1 cellular context compared by ENCODE assay signal in genomic region chr19:6460099-6460884, GRCh38.
TF ChIP-seq lines count a peak whose summit lies in the region.

No MANE protein-coding gene starts in this region.

TF ChIP-seq in HepG2, 621 proteins besides CTCF, POLR2A, EP300 and RAD21 (continued from another document and continues in another):
- TF ChIP-seq ZNF276 (CRISPR knock-in tag; IDR thresholded peaks at IDR 0.05; ENCODE audit: low read depth) (no peak), DR1 (CRISPR knock-in tag; IDR thresholded peaks at IDR 0.05) (no peak), ZNF234 (CRISPR knock-in tag; conservative IDR thresholded peaks at IDR 0.05) (no peak), ZNF24 (IDR thresholded peaks at IDR 0.05) (no peak), ATF7 (IDR thresholded peaks at IDR 0.05) (no peak), ATF7 (CRISPR knock-in tag; IDR thresholded peaks at IDR 0.05) (0 out of 2 replicates have a peak, but pooled peaks have one; percentile 31), ZNF30 (CRISPR knock-in tag; IDR thresholded peaks at IDR 0.05) (no peak), ZNF17 (CRISPR knock-in tag; IDR thresholded peaks at IDR 0.05) (no peak), SRY (CRISPR knock-in tag; IDR thresholded peaks at IDR 0.05) (no peak), MED1 (CRISPR knock-in tag; IDR thresholded peaks at IDR 0.05) (peak; percentile 47; the same call in 1 of the 2 replicates), ZNF746 (CRISPR knock-in tag; IDR thresholded peaks at IDR 0.05) (no peak), ISX (CRISPR knock-in tag; conservative IDR thresholded peaks at IDR 0.05) (no peak), ZNF10 (CRISPR knock-in tag; IDR thresholded peaks at IDR 0.05; ENCODE audit: borderline replicate concordance, low read depth) (no peak), NFIC (IDR thresholded peaks at IDR 0.05; ENCODE audit: low read length) (no peak), ZNF589 (CRISPR knock-in tag; conservative IDR thresholded peaks at IDR 0.05) (no peak; the same call in 1 of the 2 replicates), ZNF572 (CRISPR knock-in tag; IDR thresholded peaks at IDR 0.05) (0 out of 2 replicates have a peak, but pooled peaks have one; percentile 31), MAX (IDR thresholded peaks at IDR 0.05) (0 out of 2 replicates have a peak, but pooled peaks have one; percentile 42), ZNF550 (CRISPR knock-in tag; IDR thresholded peaks at IDR 0.05; ENCODE audit: borderline replicate concordance) (no peak), FLYWCH1 (CRISPR knock-in tag; IDR thresholded peaks at IDR 0.05) (no peak), CSRNP2 (CRISPR knock-in tag; conservative IDR thresholded peaks at IDR 0.05; ENCODE audit: low read depth) (no peak), ATF1 (CRISPR knock-in tag; IDR thresholded peaks at IDR 0.05) (no peak), NFYC (CRISPR knock-in tag; IDR thresholded peaks at IDR 0.05) (peak; percentile 86), HHEX (CRISPR knock-in tag; IDR thresholded peaks at IDR 0.05) (no peak), CBFB (CRISPR knock-in tag; IDR thresholded peaks at IDR 0.05) (0 out of 2 replicates have a peak, but pooled peaks have one; percentile 17), ZNF879 (CRISPR knock-in tag; IDR thresholded peaks at IDR 0.05) (no peak), MNT (IDR thresholded peaks at IDR 0.05) (no peak), HOXA7 (CRISPR knock-in tag; IDR thresholded peaks at IDR 0.05) (no peak), RARG (CRISPR knock-in tag; IDR thresholded peaks at IDR 0.05; ENCODE audit: low read depth) (no peak), FOXJ3 (CRISPR knock-in tag; IDR thresholded peaks at IDR 0.05; ENCODE audit: borderline replicate concordance) (no peak), ZNF776 (CRISPR knock-in tag; IDR thresholded peaks at IDR 0.05) (no peak), THYN1 (CRISPR knock-in tag; IDR thresholded peaks at IDR 0.05; ENCODE audit: borderline replicate concordance, low read depth) (no peak), PHF5A (CRISPR knock-in tag; IDR thresholded peaks at IDR 0.05; ENCODE audit: low read depth, unreplicated experiment) (no peak), JUN (CRISPR knock-in tag; IDR thresholded peaks at IDR 0.05) (0 out of 2 replicates have a peak, but pooled peaks have one; percentile 34), ZNF652 (CRISPR knock-in tag; IDR thresholded peaks at IDR 0.05; ENCODE audit: borderline replicate concordance, low read depth) (no peak), HNRNPLL (IDR thresholded peaks at IDR 0.05; ENCODE audit: low read depth, low read length, poor library complexity, severe bottlenecking) (peak; percentile 68), YEATS2 (CRISPR knock-in tag; IDR thresholded peaks at IDR 0.05; ENCODE audit: borderline replicate concordance) (peak; percentile 68; the same call in 1 of the 2 replicates), PRPF4 (IDR thresholded peaks at IDR 0.05; ENCODE audit: low read depth, low read length, poor library complexity, severe bottlenecking) (no peak)
- TF ChIP-seq, protein P1, sequence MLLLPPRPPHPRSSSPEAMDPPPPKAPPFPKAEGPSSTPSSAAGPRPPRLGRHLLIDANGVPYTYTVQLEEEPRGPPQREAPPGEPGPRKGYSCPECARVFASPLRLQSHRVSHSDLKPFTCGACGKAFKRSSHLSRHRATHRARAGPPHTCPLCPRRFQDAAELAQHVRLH (CRISPR knock-in tag; IDR thresholded peaks at IDR 0.05; ENCODE audit: borderline replicate concordance, low read depth) = peak; percentile 58; the same call in 1 of the 2 replicates
- TF ChIP-seq, protein P2, sequence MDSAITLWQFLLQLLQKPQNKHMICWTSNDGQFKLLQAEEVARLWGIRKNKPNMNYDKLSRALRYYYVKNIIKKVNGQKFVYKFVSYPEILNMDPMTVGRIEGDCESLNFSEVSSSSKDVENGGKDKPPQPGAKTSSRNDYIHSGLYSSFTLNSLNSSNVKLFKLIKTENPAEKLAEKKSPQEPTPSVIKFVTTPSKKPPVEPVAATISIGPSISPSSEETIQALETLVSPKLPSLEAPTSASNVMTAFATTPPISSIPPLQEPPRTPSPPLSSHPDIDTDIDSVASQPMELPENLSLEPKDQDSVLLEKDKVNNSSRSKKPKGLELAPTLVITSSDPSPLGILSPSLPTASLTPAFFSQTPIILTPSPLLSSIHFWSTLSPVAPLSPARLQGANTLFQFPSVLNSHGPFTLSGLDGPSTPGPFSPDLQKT (CRISPR knock-in tag; IDR thresholded peaks at IDR 0.05; ENCODE audit: borderline replicate concordance) = no peak
- TF ChIP-seq, protein P3, sequence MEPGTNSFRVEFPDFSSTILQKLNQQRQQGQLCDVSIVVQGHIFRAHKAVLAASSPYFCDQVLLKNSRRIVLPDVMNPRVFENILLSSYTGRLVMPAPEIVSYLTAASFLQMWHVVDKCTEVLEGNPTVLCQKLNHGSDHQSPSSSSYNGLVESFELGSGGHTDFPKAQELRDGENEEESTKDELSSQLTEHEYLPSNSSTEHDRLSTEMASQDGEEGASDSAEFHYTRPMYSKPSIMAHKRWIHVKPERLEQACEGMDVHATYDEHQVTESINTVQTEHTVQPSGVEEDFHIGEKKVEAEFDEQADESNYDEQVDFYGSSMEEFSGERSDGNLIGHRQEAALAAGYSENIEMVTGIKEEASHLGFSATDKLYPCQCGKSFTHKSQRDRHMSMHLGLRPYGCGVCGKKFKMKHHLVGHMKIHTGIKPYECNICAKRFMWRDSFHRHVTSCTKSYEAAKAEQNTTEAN (CRISPR knock-in tag; conservative IDR thresholded peaks at IDR 0.05) = 0 out of 2 replicates have a peak, but pooled peaks have one; percentile 30
- TF ChIP-seq, protein P4, sequence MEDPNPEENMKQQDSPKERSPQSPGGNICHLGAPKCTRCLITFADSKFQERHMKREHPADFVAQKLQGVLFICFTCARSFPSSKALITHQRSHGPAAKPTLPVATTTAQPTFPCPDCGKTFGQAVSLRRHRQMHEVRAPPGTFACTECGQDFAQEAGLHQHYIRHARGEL (CRISPR knock-in tag; IDR thresholded peaks at IDR 0.05) = no peak
- TF ChIP-seq, protein P5, sequence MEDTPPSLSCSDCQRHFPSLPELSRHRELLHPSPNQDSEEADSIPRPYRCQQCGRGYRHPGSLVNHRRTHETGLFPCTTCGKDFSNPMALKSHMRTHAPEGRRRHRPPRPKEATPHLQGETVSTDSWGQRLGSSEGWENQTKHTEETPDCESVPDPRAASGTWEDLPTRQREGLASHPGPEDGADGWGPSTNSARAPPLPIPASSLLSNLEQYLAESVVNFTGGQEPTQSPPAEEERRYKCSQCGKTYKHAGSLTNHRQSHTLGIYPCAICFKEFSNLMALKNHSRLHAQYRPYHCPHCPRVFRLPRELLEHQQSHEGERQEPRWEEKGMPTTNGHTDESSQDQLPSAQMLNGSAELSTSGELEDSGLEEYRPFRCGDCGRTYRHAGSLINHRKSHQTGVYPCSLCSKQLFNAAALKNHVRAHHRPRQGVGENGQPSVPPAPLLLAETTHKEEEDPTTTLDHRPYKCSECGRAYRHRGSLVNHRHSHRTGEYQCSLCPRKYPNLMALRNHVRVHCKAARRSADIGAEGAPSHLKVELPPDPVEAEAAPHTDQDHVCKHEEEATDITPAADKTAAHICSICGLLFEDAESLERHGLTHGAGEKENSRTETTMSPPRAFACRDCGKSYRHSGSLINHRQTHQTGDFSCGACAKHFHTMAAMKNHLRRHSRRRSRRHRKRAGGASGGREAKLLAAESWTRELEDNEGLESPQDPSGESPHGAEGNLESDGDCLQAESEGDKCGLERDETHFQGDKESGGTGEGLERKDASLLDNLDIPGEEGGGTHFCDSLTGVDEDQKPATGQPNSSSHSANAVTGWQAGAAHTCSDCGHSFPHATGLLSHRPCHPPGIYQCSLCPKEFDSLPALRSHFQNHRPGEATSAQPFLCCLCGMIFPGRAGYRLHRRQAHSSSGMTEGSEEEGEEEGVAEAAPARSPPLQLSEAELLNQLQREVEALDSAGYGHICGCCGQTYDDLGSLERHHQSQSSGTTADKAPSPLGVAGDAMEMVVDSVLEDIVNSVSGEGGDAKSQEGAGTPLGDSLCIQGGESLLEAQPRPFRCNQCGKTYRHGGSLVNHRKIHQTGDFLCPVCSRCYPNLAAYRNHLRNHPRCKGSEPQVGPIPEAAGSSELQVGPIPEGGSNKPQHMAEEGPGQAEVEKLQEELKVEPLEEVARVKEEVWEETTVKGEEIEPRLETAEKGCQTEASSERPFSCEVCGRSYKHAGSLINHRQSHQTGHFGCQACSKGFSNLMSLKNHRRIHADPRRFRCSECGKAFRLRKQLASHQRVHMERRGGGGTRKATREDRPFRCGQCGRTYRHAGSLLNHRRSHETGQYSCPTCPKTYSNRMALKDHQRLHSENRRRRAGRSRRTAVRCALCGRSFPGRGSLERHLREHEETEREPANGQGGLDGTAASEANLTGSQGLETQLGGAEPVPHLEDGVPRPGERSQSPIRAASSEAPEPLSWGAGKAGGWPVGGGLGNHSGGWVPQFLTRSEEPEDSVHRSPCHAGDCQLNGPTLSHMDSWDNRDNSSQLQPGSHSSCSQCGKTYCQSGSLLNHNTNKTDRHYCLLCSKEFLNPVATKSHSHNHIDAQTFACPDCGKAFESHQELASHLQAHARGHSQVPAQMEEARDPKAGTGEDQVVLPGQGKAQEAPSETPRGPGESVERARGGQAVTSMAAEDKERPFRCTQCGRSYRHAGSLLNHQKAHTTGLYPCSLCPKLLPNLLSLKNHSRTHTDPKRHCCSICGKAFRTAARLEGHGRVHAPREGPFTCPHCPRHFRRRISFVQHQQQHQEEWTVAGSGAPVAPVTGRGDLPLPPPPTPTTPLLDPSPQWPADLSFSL (CRISPR knock-in tag; IDR thresholded peaks at IDR 0.05) = no peak
- TF ChIP-seq, protein P6, sequence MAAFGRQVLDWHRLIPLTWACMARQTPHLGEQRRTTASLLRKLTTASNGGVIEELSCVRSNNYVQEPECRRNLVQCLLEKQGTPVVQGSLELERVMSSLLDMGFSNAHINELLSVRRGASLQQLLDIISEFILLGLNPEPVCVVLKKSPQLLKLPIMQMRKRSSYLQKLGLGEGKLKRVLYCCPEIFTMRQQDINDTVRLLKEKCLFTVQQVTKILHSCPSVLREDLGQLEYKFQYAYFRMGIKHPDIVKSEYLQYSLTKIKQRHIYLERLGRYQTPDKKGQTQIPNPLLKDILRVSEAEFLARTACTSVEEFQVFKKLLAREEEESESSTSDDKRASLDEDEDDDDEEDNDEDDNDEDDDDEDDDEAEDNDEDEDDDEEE (CRISPR knock-in tag; IDR thresholded peaks at IDR 0.05) = no peak
- TF ChIP-seq, protein P7, sequence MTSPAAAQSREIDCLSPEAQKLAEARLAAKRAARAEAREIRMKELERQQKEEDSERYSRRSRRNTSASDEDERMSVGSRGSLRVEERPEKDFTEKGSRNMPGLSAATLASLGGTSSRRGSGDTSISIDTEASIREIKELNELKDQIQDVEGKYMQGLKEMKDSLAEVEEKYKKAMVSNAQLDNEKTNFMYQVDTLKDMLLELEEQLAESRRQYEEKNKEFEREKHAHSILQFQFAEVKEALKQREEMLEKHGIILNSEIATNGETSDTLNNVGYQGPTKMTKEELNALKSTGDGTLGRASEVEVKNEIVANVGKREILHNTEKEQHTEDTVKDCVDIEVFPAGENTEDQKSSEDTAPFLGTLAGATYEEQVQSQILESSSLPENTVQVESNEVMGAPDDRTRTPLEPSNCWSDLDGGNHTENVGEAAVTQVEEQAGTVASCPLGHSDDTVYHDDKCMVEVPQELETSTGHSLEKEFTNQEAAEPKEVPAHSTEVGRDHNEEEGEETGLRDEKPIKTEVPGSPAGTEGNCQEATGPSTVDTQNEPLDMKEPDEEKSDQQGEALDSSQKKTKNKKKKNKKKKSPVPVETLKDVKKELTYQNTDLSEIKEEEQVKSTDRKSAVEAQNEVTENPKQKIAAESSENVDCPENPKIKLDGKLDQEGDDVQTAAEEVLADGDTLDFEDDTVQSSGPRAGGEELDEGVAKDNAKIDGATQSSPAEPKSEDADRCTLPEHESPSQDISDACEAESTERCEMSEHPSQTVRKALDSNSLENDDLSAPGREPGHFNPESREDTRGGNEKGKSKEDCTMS (CRISPR knock-in tag; conservative IDR thresholded peaks at IDR 0.05) = no peak
